Comparison of ENCODE assay signal across 8 cellular contexts in the genomic region with DNA sequence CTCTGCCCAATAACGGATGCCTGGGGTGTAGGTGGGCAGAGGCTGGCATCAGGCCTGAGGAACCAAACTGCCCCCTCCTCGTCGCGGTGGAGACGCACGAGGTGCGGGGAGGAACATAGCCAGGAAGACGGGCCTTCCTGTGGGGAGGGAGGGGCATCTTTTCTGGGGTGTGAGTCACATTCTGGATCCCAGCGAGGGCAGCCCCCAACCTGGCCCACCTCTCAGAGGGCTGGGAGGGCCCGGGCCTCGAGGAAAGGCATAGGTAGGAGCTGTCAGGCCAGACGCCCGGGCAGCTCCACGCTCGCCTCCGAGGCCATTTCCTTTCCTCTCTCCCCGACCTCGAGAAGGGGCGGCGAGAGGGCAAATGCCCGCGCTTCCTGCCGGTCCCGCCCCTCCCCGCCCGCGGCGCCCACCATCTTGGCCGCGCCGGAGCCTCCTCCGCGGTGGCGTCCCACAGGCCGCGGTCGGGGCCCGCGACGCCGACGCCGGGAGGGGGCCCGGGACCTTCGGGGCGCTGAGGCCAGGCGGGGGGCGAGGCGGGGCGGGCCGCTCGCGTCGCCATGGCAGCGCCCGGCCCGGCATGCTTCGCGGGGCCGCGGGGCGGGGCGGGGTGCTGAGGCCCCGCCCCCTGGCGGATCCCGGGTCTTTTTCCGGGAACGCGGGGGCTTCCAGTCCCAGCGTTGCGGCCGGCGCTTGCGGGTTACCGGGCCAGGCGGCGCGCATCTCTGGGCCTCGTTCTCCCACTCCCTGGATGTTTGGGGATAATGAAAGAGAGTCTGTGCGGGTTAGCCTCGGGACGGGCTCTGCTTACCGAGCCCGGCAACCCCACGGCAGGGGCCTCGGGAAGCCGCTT. TPM values are rescaled to one million over a fixed set of nuclear protein-coding genes. Genes with fewer than 3 reads are reported as not detected.
A peak's percentile ranks its signal among the peaks of the same experiment; 100 is the strongest.
DNase-seq lines count a peak whose midpoint lies in the region; ATAC-seq lines count a peak whose summit lies in the region.

No MANE protein-coding gene starts in this region.

- no peaks in the 10 kb centered on the region for H3K36me3 ChIP-seq in aorta (ENCODE audit: control insufficient read depth in 1 of 2, insufficient read depth in 2 of 2, low read length in 1 of 2)

- no peaks in the 10 kb centered on the region for H3K9me3 ChIP-seq in aorta (ENCODE audit: control insufficient read depth, low read length)

- H3K27me3 ChIP-seq in aorta (ENCODE audit: control insufficient read depth in 1 of 2, insufficient read depth in 2 of 2, low read length in 1 of 2), result no peaks in the 10 kb centered on the region

- 0% methylated on average over 43 to 87 of the region's 87 CpGs for WGBS in aorta, 2 donors

- DNase-seq in Caki2 (ENCODE audit: low read depth) (peak; percentile 73), LHCN-M2 (ENCODE audit: low read depth) (peak; percentile 56), T-helper 2 cell (peak; percentile 35 to 79 (median 62)), amygdala (lab: John Stamatoyannopoulos, UW) (peak in 47 of 56 donors; percentile 38 to 87 (median 68)), hepatic stellate cell (ENCODE audit: low spot score) (peak; percentile 81), renal cortical epithelial cell (ENCODE audit: low read depth) (peak; percentile 51), aorta (peak; percentile 88 to 91)

- intact Hi-C loops in aorta (cut with DNase I), result no loop called here

- in situ Hi-C loops in Caki2 (cut with HindIII; ENCODE audit: low pct_unique_long_range_greater_than_20kb, low sequenced_read_pairs), result no loop called here

- peak; percentile 50 for ATAC-seq in GM21528 (IDR thresholded peaks at IDR 0.05; ENCODE audit: low FRiP score, unreplicated experiment)
- peak; percentile 80 for ATAC-seq in aorta (ENCODE audit: low FRiP score)

- peak overlapping the region; percentile 93 to 98 for H3K27ac ChIP-seq in aorta (ENCODE audit: low read depth in 1 of 2, low read length in 2 of 2)

- peak overlapping the region; percentile 60 to 86 for H3K4me3 ChIP-seq in aorta (ENCODE audit: low read length in 2 of 2)

- no peaks in the 10 kb centered on the region for H3K4me1 ChIP-seq in aorta (ENCODE audit: control insufficient read depth in 1 of 2, insufficient read depth in 2 of 2, low read length in 2 of 2)

RNA-seq across cellular contexts. Expression of a gene that starts 13.2 kb away (rescaled TPM):
- total RNA-seq in Caki2 (2014; rRNA removed; shearing (Covaris generic); ENCODE audit: low replicate concordance), result 7.6 and 14.8 TPM in 2 replicates
- total RNA-seq in LHCN-M2 (2014; rRNA removed) (7.5 and 10.3 TPM in 2 replicates), renal cortical epithelial cell (9.9 and 25.1 TPM in 2 replicates), aorta (10 to 100 TPM; 23.9 to 35.8 TPM)
- 6.9 TPM for polyA plus RNA-seq in LHCN-M2 (2012)
- 1 to 10 TPM; 2.0 to 7.0 TPM for polyA plus RNA-seq in aorta

Comparison
In these comparisons a context has a peak if more than half of its experiments do, and no peak if none do; other contexts are left out.
1. Peak in every context shown above with its lines: DNase-seq, ATAC-seq, H3K4me3 ChIP-seq and H3K27ac ChIP-seq.